2 cellular contexts compared by ENCODE assay signal in the genomic region with DNA sequence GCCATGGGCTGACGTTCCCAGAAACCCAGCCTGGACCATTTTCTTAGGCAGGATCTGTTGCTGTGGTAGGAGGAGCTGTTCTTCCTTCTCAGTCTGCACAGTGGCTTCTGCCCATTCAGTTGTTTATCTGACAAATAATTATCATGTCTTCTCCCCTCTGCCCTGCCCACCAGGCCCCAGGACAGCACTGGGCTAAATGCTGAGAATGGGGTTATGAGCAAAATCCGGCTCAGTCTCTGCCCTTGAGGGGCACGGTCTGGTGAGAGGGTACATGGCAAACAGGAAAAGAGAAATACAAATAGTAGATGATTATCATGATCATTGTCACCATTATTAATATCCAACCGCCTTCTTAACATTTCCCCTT.
TF ChIP-seq lines count a peak whose summit lies in the region.

No MANE protein-coding gene starts in this region.

TF ChIP-seq in K562, 482 proteins besides CTCF, POLR2A, EP300 and RAD21:
- no peak for TF ChIP-seq ELK3 (CRISPR knock-in tag; IDR thresholded peaks at IDR 0.05)
- no peak for TF ChIP-seq CREB1 (IDR thresholded peaks at IDR 0.05)
- no peak for TF ChIP-seq CREB1 (CRISPR knock-in tag; IDR thresholded peaks at IDR 0.05)
- TF ChIP-seq NR2F6 (CRISPR knock-in tag; IDR thresholded peaks at IDR 0.05) = no peak
- TF ChIP-seq BRD9 (IDR thresholded peaks at IDR 0.05; ENCODE audit: low read depth, partially characterized antibody) = no peak
- TF ChIP-seq GABPB1 (CRISPR knock-in tag; IDR thresholded peaks at IDR 0.05) = no peak

TF ChIP-seq in HepG2, 621 proteins besides CTCF, POLR2A, EP300 and RAD21:
- TF ChIP-seq ZNF83 (CRISPR knock-in tag; IDR thresholded peaks at IDR 0.05; ENCODE audit: borderline replicate concordance) = no peak
- TF ChIP-seq CEBPZ (IDR thresholded peaks at IDR 0.05; ENCODE audit: low read length) = no peak
- no peak; the same call in 1 of the 2 replicates for TF ChIP-seq ZMYM4 (CRISPR knock-in tag; IDR thresholded peaks at IDR 0.05)
- TF ChIP-seq, protein P1, sequence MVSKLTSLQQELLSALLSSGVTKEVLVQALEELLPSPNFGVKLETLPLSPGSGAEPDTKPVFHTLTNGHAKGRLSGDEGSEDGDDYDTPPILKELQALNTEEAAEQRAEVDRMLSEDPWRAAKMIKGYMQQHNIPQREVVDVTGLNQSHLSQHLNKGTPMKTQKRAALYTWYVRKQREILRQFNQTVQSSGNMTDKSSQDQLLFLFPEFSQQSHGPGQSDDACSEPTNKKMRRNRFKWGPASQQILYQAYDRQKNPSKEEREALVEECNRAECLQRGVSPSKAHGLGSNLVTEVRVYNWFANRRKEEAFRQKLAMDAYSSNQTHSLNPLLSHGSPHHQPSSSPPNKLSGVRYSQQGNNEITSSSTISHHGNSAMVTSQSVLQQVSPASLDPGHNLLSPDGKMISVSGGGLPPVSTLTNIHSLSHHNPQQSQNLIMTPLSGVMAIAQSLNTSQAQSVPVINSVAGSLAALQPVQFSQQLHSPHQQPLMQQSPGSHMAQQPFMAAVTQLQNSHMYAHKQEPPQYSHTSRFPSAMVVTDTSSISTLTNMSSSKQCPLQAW (CRISPR knock-in tag; IDR thresholded peaks at IDR 0.05) = peak; percentile 47; the same call in 1 of the 2 replicates
- 0 out of 2 replicates have a peak, but pooled peaks have one; percentile 43 for TF ChIP-seq ZNF142 (CRISPR knock-in tag; IDR thresholded peaks at IDR 0.05)
- 0 out of 2 replicates have a peak, but pooled peaks have one; percentile 30 for TF ChIP-seq MEF2D (CRISPR knock-in tag; IDR thresholded peaks at IDR 0.05)
- TF ChIP-seq HDAC6 (IDR thresholded peaks at IDR 0.05; ENCODE audit: low read depth, low read length) = no peak
- TF ChIP-seq DNMT1 (CRISPR knock-in tag; IDR thresholded peaks at IDR 0.05) = no peak
- no peak for TF ChIP-seq ZNF432 (CRISPR knock-in tag; IDR thresholded peaks at IDR 0.05; ENCODE audit: borderline replicate concordance)
- TF ChIP-seq CENPT (CRISPR knock-in tag; IDR thresholded peaks at IDR 0.05; ENCODE audit: low read depth) = no peak
- TF ChIP-seq ARNT2 (CRISPR knock-in tag; IDR thresholded peaks at IDR 0.05; ENCODE audit: low read depth) = no peak
- no peak for TF ChIP-seq TP53 (CRISPR knock-in tag; conservative IDR thresholded peaks at IDR 0.05)
- 0 out of 2 replicates have a peak, but pooled peaks have one; percentile 3 for TF ChIP-seq ZNF292 (CRISPR knock-in tag; IDR thresholded peaks at IDR 0.05; ENCODE audit: borderline replicate concordance, low read depth)
- TF ChIP-seq AKAP8 (CRISPR knock-in tag; IDR thresholded peaks at IDR 0.05) = no peak
- TF ChIP-seq ZSCAN12 (CRISPR knock-in tag; IDR thresholded peaks at IDR 0.05) = no peak
- TF ChIP-seq BCLAF1 (IDR thresholded peaks at IDR 0.05) = no peak
- TF ChIP-seq ZNF766 (CRISPR knock-in tag; IDR thresholded peaks at IDR 0.05; ENCODE audit: borderline replicate concordance) = 0 out of 2 replicates have a peak, but pooled peaks have one; percentile 60
- 0 out of 2 replicates have a peak, but pooled peaks have one; percentile 3 for TF ChIP-seq KDM3A (CRISPR knock-in tag; IDR thresholded peaks at IDR 0.05; ENCODE audit: low read depth)
- 0 out of 2 replicates have a peak, but pooled peaks have one; percentile 3 for TF ChIP-seq GATAD2A (CRISPR knock-in tag; IDR thresholded peaks at IDR 0.05)
- TF ChIP-seq KAT8 (CRISPR knock-in tag; IDR thresholded peaks at IDR 0.05) = peak; percentile 7; the same call in 1 of the 2 replicates
- TF ChIP-seq ZSCAN31 (CRISPR knock-in tag; IDR thresholded peaks at IDR 0.05; ENCODE audit: low read depth) = no peak
- no peak for TF ChIP-seq ZNF3 (CRISPR knock-in tag; IDR thresholded peaks at IDR 0.05)
- no peak for TF ChIP-seq RAD51 (IDR thresholded peaks at IDR 0.05; ENCODE audit: borderline replicate concordance)
- no peak for TF ChIP-seq ZNF296 (CRISPR knock-in tag; conservative IDR thresholded peaks at IDR 0.05)
- TF ChIP-seq ZFY (CRISPR knock-in tag; IDR thresholded peaks at IDR 0.05) = 0 out of 2 replicates have a peak, but pooled peaks have one; percentile 13
- no peak for TF ChIP-seq ZBTB40 (IDR thresholded peaks at IDR 0.05)
- no peak for TF ChIP-seq ZBTB40 (CRISPR knock-in tag; IDR thresholded peaks at IDR 0.05)
